In the genomic region with DNA sequence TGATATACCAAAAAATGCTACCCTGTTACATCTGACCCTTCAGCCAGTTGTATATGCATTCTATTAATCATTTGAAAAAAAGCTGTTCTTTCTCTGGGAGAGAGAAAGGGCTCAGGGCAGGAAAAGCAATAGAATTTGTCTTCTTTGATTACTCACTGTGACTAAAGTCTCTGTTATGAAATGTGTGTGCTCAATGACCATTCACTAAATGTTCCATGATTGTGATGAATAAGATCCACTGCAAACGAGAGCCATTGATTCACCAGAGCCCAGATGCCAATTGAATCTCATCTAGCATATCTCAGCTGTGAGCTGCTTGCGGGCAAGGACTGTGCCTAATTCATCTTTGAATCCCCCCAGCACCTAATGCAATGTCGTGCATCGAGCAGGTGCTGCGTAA, we compare ENCODE assay signal across 19 cellular contexts.
DNase-seq lines count a peak whose midpoint lies in the region; FAIRE-seq and TF ChIP-seq lines count a peak whose summit lies in the region.
"Had no signal": no experiment of that assay in that cellular context is flagged by ENCODE, and none has a peak within 500 bp of the region (broad histone marks: within the 10 kb centered on the region; RNA-seq: fewer than 3 reads in every experiment).

No MANE protein-coding gene starts in this region.

- H3K27ac ChIP-seq in astrocyte (ENCODE audit: low read depth, low read length): no peak overlapping the region
- H3K27ac ChIP-seq in tibial artery: no peak overlapping the region

- H2AFZ ChIP-seq in astrocyte (ENCODE audit: low read depth, low read length): no peak overlapping the region

- H3K9ac ChIP-seq in astrocyte (ENCODE audit: low read length): no peak overlapping the region

- H3K27ac Mint-ChIP-seq in astrocyte (ENCODE audit: unreplicated experiment): no peak overlapping the region
- H3K27ac Mint-ChIP-seq: B cell; CD4-positive, alpha-beta T cell; HFFc6 had no signal

- H3K36me3 Mint-ChIP-seq in astrocyte (ENCODE audit: low read depth, unreplicated experiment): no peaks in the 10 kb centered on the region

- TF ChIP-seq CTCF in astrocyte (IDR thresholded peaks at IDR 0.05; ENCODE audit: insufficient read depth, low read depth, low read length) (no peak), tibial artery (IDR thresholded peaks at IDR 0.05) (no peak)

- H3K36me3 ChIP-seq in astrocyte (ENCODE audit: insufficient read depth, low read length) (no peaks in the 10 kb centered on the region), tibial artery (no peaks in the 10 kb centered on the region)

- peaks cover 9% of the 10 kb centered on the region for H3K27me3 Mint-ChIP-seq in astrocyte (ENCODE audit: low read depth, unreplicated experiment)
- H3K27me3 Mint-ChIP-seq: B cell; CD4-positive, alpha-beta T cell had no signal

- H3K4me3 ChIP-seq in astrocyte (ENCODE audit: insufficient read depth, low read depth, low read length) (no peak overlapping the region), tibial artery (no peak overlapping the region)

- H3K27me3 ChIP-seq in astrocyte (ENCODE audit: insufficient read depth, low read length) (no peaks in the 10 kb centered on the region), tibial artery (no peaks in the 10 kb centered on the region)

- FAIRE-seq in astrocyte (lab: Jason Lieb, UNC): no peak
- FAIRE-seq: A204.1, D721Med, GM19239, HepG2, HTR-8/SVneo had no signal

- intact Hi-C loops in tibial artery (cut with DNase I; ENCODE audit: low total_unique reads): no loop called here

- H4K20me1 ChIP-seq in astrocyte (ENCODE audit: insufficient read depth, low read length): no peaks in the 10 kb centered on the region

- DNase-seq in HT1080 (ENCODE audit: low read depth) (peak; percentile 47), astrocyte (ENCODE audit: low read depth) (peak; percentile 57), iris pigment epithelial cell (ENCODE audit: low read depth) (peak; percentile 6), renal cortical epithelial cell (ENCODE audit: low read depth) (peak; percentile 58), NCI-H1105 treated with DMSO at 0.1 percent for 48 hours (lab: John Stamatoyannopoulos, UW) (no peak), tibial artery (no peak)
- DNase-seq in activated naive CD4-positive, alpha-beta T cell treated with anti-CD3 and anti-CD28 coated beads, Interleukin-2, amount 50 U/mL, for 16 hours: no peak
- DNase-seq: C1 segment of cervical spinal cord; CD4-positive, alpha-beta T cell; DND-41; GF-D8; HCEC 1CT; HFFc6 had no signal

- no peaks in the 10 kb centered on the region for H3K9me3 ChIP-seq in astrocyte (ENCODE audit: insufficient read depth, low read depth, low read length)
- H3K9me3 ChIP-seq in tibial artery: no peaks in the 10 kb centered on the region

- H3K4me3 Mint-ChIP-seq in astrocyte (ENCODE audit: unreplicated experiment): no peak overlapping the region
- H3K4me3 Mint-ChIP-seq: B cell; CD4-positive, alpha-beta T cell; HFFc6 had no signal

- H3K4me1 Mint-ChIP-seq in astrocyte (ENCODE audit: low read depth, unreplicated experiment): peaks cover 12% of the 10 kb centered on the region
- H3K4me1 Mint-ChIP-seq: B cell had no signal

- H3K4me1 ChIP-seq in astrocyte (ENCODE audit: insufficient read depth, low read length): peaks cover 14% of the 10 kb centered on the region
- no peaks in the 10 kb centered on the region for H3K4me1 ChIP-seq in tibial artery

- no peak overlapping the region for H3K4me2 ChIP-seq in astrocyte (ENCODE audit: low read length)

- no peaks in the 10 kb centered on the region for H3K9me3 Mint-ChIP-seq in astrocyte (ENCODE audit: unreplicated experiment)

- no peaks in the 10 kb centered on the region for H3K79me2 ChIP-seq in astrocyte (ENCODE audit: insufficient read depth, low read length)

Comparison
In these comparisons a context has a peak if more than half of its experiments do, and no peak if none do; other contexts are left out.
1. DNase-seq: peak in HT1080 (single experiment), astrocyte (single experiment), iris pigment epithelial cell (single experiment) and renal cortical epithelial cell (single experiment); none in NCI-H1105 treated with DMSO at 0.1 percent for 48 hours (single experiment), tibial artery (0 of 2) and activated naive CD4-positive, alpha-beta T cell treated with anti-CD3 and anti-CD28 coated beads, Interleukin-2, amount 50 U/mL, for 16 hours (single experiment).